ENCODE assay signal across 8 cellular contexts in genomic region chr7:129054438-129055293, GRCh38. TPM values are rescaled to one million over a fixed set of nuclear protein-coding genes. Genes with fewer than 3 reads are reported as not detected.
DNase-seq lines count a peak whose midpoint lies in the region; ATAC-seq and TF ChIP-seq lines count a peak whose summit lies in the region.

TNPO3 (minus strand) TSS chr7:129055111; CDS start chr7:129054770, 341 bp downstream.

- no peaks in the 10 kb centered on the region for H3K9me3 Mint-ChIP-seq in activated CD4-positive, alpha-beta memory T cell treated with anti-CD3 and anti-CD28 coated beads for 36 hours

- H3K4me1 Mint-ChIP-seq in activated CD4-positive, alpha-beta memory T cell treated with anti-CD3 and anti-CD28 coated beads for 36 hours (ENCODE audit: low read depth): peaks cover 26% of the 10 kb centered on the region

- no peaks in the 10 kb centered on the region for H3K9me3 ChIP-seq in duodenal mucosa (ENCODE audit: control insufficient read depth in 1 of 2, low read length in 2 of 2)

- H3K27ac Mint-ChIP-seq in activated CD4-positive, alpha-beta memory T cell treated with anti-CD3 and anti-CD28 coated beads for 36 hours: peak within 1 kb of the TSS; percentile 98

- peaks cover 19 to 20% of the 10 kb centered on the region in 2 donors for H3K4me1 ChIP-seq in duodenal mucosa (ENCODE audit: control insufficient read depth in 1 of 2, insufficient read depth in 2 of 2, low read length in 2 of 2)

- H3K36me3 Mint-ChIP-seq in activated CD4-positive, alpha-beta memory T cell treated with anti-CD3 and anti-CD28 coated beads for 36 hours: peaks cover 11% of the 10 kb centered on the region

- H3K27ac ChIP-seq in duodenal mucosa (ENCODE audit: low read depth, low read length): peak within 1 kb of the TSS; percentile 97

- WGBS in lower leg skin, 2 donors: 0% methylated on average over 49 to 58 of the region's 59 CpGs

- H3K27me3 Mint-ChIP-seq in activated CD4-positive, alpha-beta memory T cell treated with anti-CD3 and anti-CD28 coated beads for 36 hours: peaks cover 7% of the 10 kb centered on the region

- intact Hi-C loops in activated CD4-positive, alpha-beta memory T cell treated with anti-CD3 and anti-CD28 coated beads for 36 hours (cut with micrococcal nuclease): loop anchor here (1.0 to 10.0 kb wide), 4 partner anchors 10 to 120 kb away; partner anchors contain the start of gene IRF5
- intact Hi-C loops in lower leg skin (cut with DNase I; ENCODE audit: low total_unique reads): no loop called here

- POLR2A ChIA-PET in activated CD4-positive, alpha-beta memory T cell treated with anti-CD3 and anti-CD28 coated beads for 36 hours (lab: Charles Lee): interaction anchor here (0.7 to 2.5 kb wide), 9 partner anchors 13 to 170 kb away, joined by 3 to 16 read pairs (median 4); partner anchors contain the start of gene AHCYL2

- TF ChIP-seq CTCF in lower leg skin (IDR thresholded peaks at IDR 0.05): no peak

- TF ChIP-seq POLR2A in lower leg skin (IDR thresholded peaks at IDR 0.05): no peak

- DNase-seq in CD1c-positive myeloid dendritic cell (ENCODE audit: extremely low spot score) (peak; percentile 93), NCI-H82 (lab: John Stamatoyannopoulos, UW) (peak; percentile 97), lower leg skin (ENCODE audit: low spot score in 2 of 2) (peak; percentile 92 to 98)
- DNase-seq in activated CD4-positive, alpha-beta memory T cell treated with anti-CD3 and anti-CD28 coated beads for 36 hours: peak; percentile 94
- DNase-seq in stimulated activated CD4-positive, alpha-beta T cell treated with anti-CD3 and anti-CD28 coated beads, Interleukin-4, amount 100 ng/mL, for 48 hours (ENCODE audit: low read depth in 2 of 2): peak; percentile 91 to 94

- H3K27me3 ChIP-seq in duodenal mucosa (ENCODE audit: control insufficient read depth in 1 of 2, insufficient read depth in 2 of 2, low read length in 2 of 2): peaks cover 0 to 5% of the 10 kb centered on the region in 2 donors

- CTCF ChIA-PET in activated CD4-positive, alpha-beta memory T cell treated with anti-CD3 and anti-CD28 coated beads for 36 hours (lab: Charles Lee): interaction anchor here (0.7 to 2.1 kb wide), 9 partner anchors 10 to 171 kb away, joined by 3 to 10 read pairs (median 3); partner anchors contain the start of gene IRF5

- no peaks in the 10 kb centered on the region for H3K36me3 ChIP-seq in duodenal mucosa (ENCODE audit: control insufficient read depth in 1 of 2, insufficient read depth in 2 of 2, low read length in 2 of 2)

- peak within 1 kb of the TSS; percentile 93 to 97 for H3K9ac ChIP-seq in duodenal mucosa (ENCODE audit: low read depth in 1 of 2, low read length in 2 of 2)

- peak; percentile 88 for ATAC-seq in GM19395 (IDR thresholded peaks at IDR 0.05; ENCODE audit: unreplicated experiment)
- ATAC-seq in HG03565 (IDR thresholded peaks at IDR 0.05; ENCODE audit: unreplicated experiment): peak; percentile 75

- peak within 1 kb of the TSS; percentile 93 to 99 for H3K4me3 ChIP-seq in duodenal mucosa (ENCODE audit: low read depth in 1 of 2, low read length in 2 of 2)
- H3K4me3 ChIP-seq in lower leg skin (ENCODE audit: low read depth, poor library complexity, severe bottlenecking): peak within 1 kb of the TSS; percentile 86

- peak within 1 kb of the TSS; percentile 97 for H3K4me3 Mint-ChIP-seq in activated CD4-positive, alpha-beta memory T cell treated with anti-CD3 and anti-CD28 coated beads for 36 hours

RNA-seq across cellular contexts. Expression of gene TNPO3, which starts in this region (rescaled TPM):
- 10 to 100 TPM; 53.4 to 54.5 TPM for total RNA-seq in activated CD4-positive, alpha-beta memory T cell treated with anti-CD3 and anti-CD28 coated beads for 36 hours
- total RNA-seq in lower leg skin: 10 to 100 TPM; 26.7 to 36.7 (median 31.0) TPM

Comparison
In these comparisons a context has a peak if more than half of its experiments do, and no peak if none do; other contexts are left out.
1. Peak in every context shown above with its lines: DNase-seq, ATAC-seq, H3K4me3 ChIP-seq and H3K27ac ChIP-seq.